Comparison of ENCODE assay signal across 22 cellular contexts in the genomic region with DNA sequence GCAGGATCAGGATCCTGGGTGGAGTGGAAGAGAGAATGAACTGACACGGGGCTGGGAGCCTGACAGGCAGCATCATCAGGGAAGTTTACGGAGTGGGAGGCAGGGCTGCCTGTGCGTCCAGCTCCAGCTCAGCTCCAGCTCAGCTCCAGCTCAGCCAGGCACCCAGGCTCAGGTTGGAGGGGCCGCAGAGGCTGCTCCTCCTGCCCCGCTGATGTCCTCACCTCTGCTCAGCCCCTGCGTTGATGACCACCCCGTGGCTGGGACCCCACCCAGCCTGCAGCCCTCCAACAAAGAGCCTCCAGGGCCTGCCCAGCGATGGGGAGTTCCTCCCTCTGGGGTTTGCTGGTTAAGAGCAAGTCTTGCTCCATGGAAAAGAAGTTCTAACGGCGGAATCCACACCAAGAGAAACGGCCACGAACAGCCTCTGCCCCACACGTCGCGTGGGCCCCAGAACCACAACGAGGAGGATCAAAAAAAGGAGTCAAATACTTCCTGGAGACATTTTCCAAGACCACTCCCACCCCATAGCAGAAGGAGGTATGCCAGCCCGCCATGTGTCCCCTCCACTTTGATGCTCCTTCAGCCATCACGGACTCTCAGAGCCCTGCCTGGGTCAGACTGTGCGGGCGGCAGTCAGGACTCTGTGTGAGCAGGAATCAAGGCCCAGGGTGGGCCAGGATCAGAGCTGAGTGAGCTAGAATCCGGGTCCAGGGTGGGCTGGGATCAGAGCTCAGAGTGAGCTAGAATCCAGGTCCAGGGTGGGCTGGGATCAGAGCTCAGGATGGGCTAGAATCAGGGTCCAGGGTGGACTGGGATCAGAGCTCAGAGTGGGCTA. TPM values are rescaled to one million over a fixed set of nuclear protein-coding genes. Genes with fewer than 3 reads are reported as not detected.
DNase-seq lines count a peak whose midpoint lies in the region; ATAC-seq, FAIRE-seq and TF ChIP-seq lines count a peak whose summit lies in the region.
"Had no signal": no experiment of that assay in that cellular context is flagged by ENCODE, and none has a peak within 500 bp of the region (broad histone marks: within the 10 kb centered on the region; RNA-seq: fewer than 3 reads in every experiment).

No MANE protein-coding gene starts in this region.

- H3K4me3 Mint-ChIP-seq in WTC11 = no peak overlapping the region
- H3K4me3 Mint-ChIP-seq in stimulated activated effector memory CD8-positive, alpha-beta T cell treated with anti-CD3 and anti-CD28 coated beads, Interleukin-12 subunit alpha, Interleukin-12 subunit beta, amount 100 ng/mL, for 72 hours = no peak overlapping the region
- H3K4me3 Mint-ChIP-seq: CD4-positive, CD25-positive, alpha-beta regulatory T cell had no signal

- CTCF ChIA-PET in WTC11 (lab: Charles Lee) = interaction anchor here (0.6 to 1.3 kb wide), 6 partner anchors 52 to 484 kb away, joined by 3 to 4 read pairs (median 4); no protein-coding TSS in a partner anchor

- H3K9me3 ChIP-seq in kidney (ENCODE audit: control insufficient read depth in 1 of 2, low read length in 2 of 2) = no peaks in the 10 kb centered on the region
- H3K9me3 ChIP-seq: HAP-1, SJSA1 had no signal

- no peak overlapping the region for H3K27ac ChIP-seq in kidney (ENCODE audit: low read depth in 2 of 2, low read length in 2 of 2)
- H3K27ac ChIP-seq: GM23248, SJSA1 had no signal

- no peak for ATAC-seq in Right ventricle myocardium inferior
- ATAC-seq in WTC11 = no peak
- no peak for ATAC-seq in stimulated activated effector memory CD8-positive, alpha-beta T cell treated with anti-CD3 and anti-CD28 coated beads, Interleukin-12 subunit alpha, Interleukin-12 subunit beta, amount 100 ng/mL, for 72 hours
- no peak for ATAC-seq in HG03045 (IDR thresholded peaks at IDR 0.05; ENCODE audit: unreplicated experiment)
- ATAC-seq: GM12878, Panc1 had no signal

- H3K4me1 Mint-ChIP-seq in WTC11 = peaks cover 3% of the 10 kb centered on the region; the same call in 1 of the 2 replicates
- peaks cover 6% of the 10 kb centered on the region for H3K4me1 Mint-ChIP-seq in stimulated activated effector memory CD8-positive, alpha-beta T cell treated with anti-CD3 and anti-CD28 coated beads, Interleukin-12 subunit alpha, Interleukin-12 subunit beta, amount 100 ng/mL, for 72 hours

- DNase-seq in Right ventricle myocardium inferior (ENCODE audit: missing footprints) = peak; percentile 65
- no peak for DNase-seq in cardiac septum (ENCODE audit: low spot score)
- no peak for DNase-seq in WTC11 (ENCODE audit: low spot score)
- DNase-seq in kidney = peak; percentile 73
- peak; percentile 48 for DNase-seq in posterior vena cava (ENCODE audit: low spot score)
- DNase-seq in effector CD8-positive, alpha-beta T cell (lab: John Stamatoyannopoulos, UW) = no peak
- DNase-seq in stimulated activated effector memory CD8-positive, alpha-beta T cell treated with anti-CD3 and anti-CD28 coated beads, Interleukin-12 subunit alpha, Interleukin-12 subunit beta, amount 100 ng/mL, for 72 hours (ENCODE audit: low spot score in 2 of 2) = no peak
- DNase-seq: CD4-positive, CD25-positive, alpha-beta regulatory T cell; GM23248; KG1; NCI-H1105; NCI-H146; NCI-H2029 treated with DMSO at 0.1 percent for 48 hours; NCI-H226; NCI-H774 had no signal

- FAIRE-seq in kidney (lab: Jason Lieb, UNC) = no peak
- FAIRE-seq: GM12878 had no signal

- POLR2A ChIA-PET in WTC11 (lab: Charles Lee) = no interaction called here

- H3K27ac Mint-ChIP-seq in WTC11 = peak overlapping the region; percentile 41; the same call in 1 of the 2 replicates
- no peak overlapping the region for H3K27ac Mint-ChIP-seq in stimulated activated effector memory CD8-positive, alpha-beta T cell treated with anti-CD3 and anti-CD28 coated beads, Interleukin-12 subunit alpha, Interleukin-12 subunit beta, amount 100 ng/mL, for 72 hours
- H3K27ac Mint-ChIP-seq: CD4-positive, CD25-positive, alpha-beta regulatory T cell had no signal

- H3K4me3 ChIP-seq in kidney (ENCODE audit: low read length in 2 of 2) = no peak overlapping the region
- H3K4me3 ChIP-seq: GM12878, GM23248, HAP-1, SJSA1 had no signal

- H3K27me3 Mint-ChIP-seq in WTC11 (ENCODE audit: low read depth) = no peaks in the 10 kb centered on the region
- H3K27me3 Mint-ChIP-seq: CD4-positive, CD25-positive, alpha-beta regulatory T cell had no signal

- no peak for TF ChIP-seq CTCF in WTC11 (IDR thresholded peaks at IDR 0.05)
- no peak for TF ChIP-seq CTCF in kidney (IDR thresholded peaks at IDR 0.05; ENCODE audit: borderline replicate concordance, extremely low read depth, insufficient read depth)

- peak overlapping the region in 1 of 2 donors; percentile 7 for H3K9ac ChIP-seq in kidney (ENCODE audit: low read length in 2 of 2)
- H3K9ac ChIP-seq: GM23248 had no signal

- intact Hi-C loops in Right ventricle myocardium inferior (cut with DNase I) (loop anchor here (5.0 kb wide), 2 partner anchors 80 to 485 kb away; no protein-coding TSS in a partner anchor), cardiac septum (cut with DNase I) (loop anchor here (5.0 kb wide), 1 partner anchor 485 kb away; no protein-coding TSS in a partner anchor), kidney (cut with DNase I) (loop anchor here (5.0 kb wide), 1 partner anchor 425 kb away; the partner anchor contains the start of gene KIF26A), posterior vena cava (cut with DNase I) (loop anchor here (5.0 to 10.0 kb wide), 2 partner anchors 425 to 467 kb away; partner anchors contain the start of gene KIF26A (in 1 of the 2))

- H3K36me3 Mint-ChIP-seq in WTC11 = no peaks in the 10 kb centered on the region
- H3K36me3 Mint-ChIP-seq in stimulated activated effector memory CD8-positive, alpha-beta T cell treated with anti-CD3 and anti-CD28 coated beads, Interleukin-12 subunit alpha, Interleukin-12 subunit beta, amount 100 ng/mL, for 72 hours = no peaks in the 10 kb centered on the region
- H3K36me3 Mint-ChIP-seq: CD4-positive, CD25-positive, alpha-beta regulatory T cell had no signal

- no peaks in the 10 kb centered on the region for H3K36me3 ChIP-seq in kidney (ENCODE audit: control insufficient read depth in 1 of 2, insufficient read depth in 2 of 2, low read length in 2 of 2)
- H3K36me3 ChIP-seq: HAP-1, SJSA1 had no signal

- peaks cover 8 to 15% of the 10 kb centered on the region in 2 donors for H3K4me1 ChIP-seq in kidney (ENCODE audit: control insufficient read depth in 1 of 2, insufficient read depth in 1 of 2, low read depth in 1 of 2, low read length in 2 of 2)
- H3K4me1 ChIP-seq: HAP-1, SJSA1 had no signal

- no peaks in the 10 kb centered on the region for H3K9me3 Mint-ChIP-seq in WTC11
- no peaks in the 10 kb centered on the region for H3K9me3 Mint-ChIP-seq in stimulated activated effector memory CD8-positive, alpha-beta T cell treated with anti-CD3 and anti-CD28 coated beads, Interleukin-12 subunit alpha, Interleukin-12 subunit beta, amount 100 ng/mL, for 72 hours
- H3K9me3 Mint-ChIP-seq: CD4-positive, CD25-positive, alpha-beta regulatory T cell had no signal

TF ChIP-seq in WTC11, 78 proteins besides CTCF, POLR2A, EP300 and RAD21 (continues in another document):
- no peak for TF ChIP-seq SMAD4 (CRISPR knock-in tag; IDR thresholded peaks at IDR 0.05)
- no peak for TF ChIP-seq SMAD3 (CRISPR knock-in tag; IDR thresholded peaks at IDR 0.05; ENCODE audit: borderline replicate concordance)
- no peak for TF ChIP-seq ZNF232 (CRISPR knock-in tag; IDR thresholded peaks at IDR 0.05)
- TF ChIP-seq, protein P1, sequence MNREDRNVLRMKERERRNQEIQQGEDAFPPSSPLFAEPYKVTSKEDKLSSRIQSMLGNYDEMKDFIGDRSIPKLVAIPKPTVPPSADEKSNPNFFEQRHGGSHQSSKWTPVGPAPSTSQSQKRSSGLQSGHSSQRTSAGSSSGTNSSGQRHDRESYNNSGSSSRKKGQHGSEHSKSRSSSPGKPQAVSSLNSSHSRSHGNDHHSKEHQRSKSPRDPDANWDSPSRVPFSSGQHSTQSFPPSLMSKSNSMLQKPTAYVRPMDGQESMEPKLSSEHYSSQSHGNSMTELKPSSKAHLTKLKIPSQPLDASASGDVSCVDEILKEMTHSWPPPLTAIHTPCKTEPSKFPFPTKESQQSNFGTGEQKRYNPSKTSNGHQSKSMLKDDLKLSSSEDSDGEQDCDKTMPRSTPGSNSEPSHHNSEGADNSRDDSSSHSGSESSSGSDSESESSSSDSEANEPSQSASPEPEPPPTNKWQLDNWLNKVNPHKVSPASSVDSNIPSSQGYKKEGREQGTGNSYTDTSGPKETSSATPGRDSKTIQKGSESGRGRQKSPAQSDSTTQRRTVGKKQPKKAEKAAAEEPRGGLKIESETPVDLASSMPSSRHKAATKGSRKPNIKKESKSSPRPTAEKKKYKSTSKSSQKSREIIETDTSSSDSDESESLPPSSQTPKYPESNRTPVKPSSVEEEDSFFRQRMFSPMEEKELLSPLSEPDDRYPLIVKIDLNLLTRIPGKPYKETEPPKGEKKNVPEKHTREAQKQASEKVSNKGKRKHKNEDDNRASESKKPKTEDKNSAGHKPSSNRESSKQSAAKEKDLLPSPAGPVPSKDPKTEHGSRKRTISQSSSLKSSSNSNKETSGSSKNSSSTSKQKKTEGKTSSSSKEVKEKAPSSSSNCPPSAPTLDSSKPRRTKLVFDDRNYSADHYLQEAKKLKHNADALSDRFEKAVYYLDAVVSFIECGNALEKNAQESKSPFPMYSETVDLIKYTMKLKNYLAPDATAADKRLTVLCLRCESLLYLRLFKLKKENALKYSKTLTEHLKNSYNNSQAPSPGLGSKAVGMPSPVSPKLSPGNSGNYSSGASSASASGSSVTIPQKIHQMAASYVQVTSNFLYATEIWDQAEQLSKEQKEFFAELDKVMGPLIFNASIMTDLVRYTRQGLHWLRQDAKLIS (CRISPR knock-in tag; IDR thresholded peaks at IDR 0.05; ENCODE audit: borderline replicate concordance) = no peak
- TF ChIP-seq USF1 (CRISPR knock-in tag; IDR thresholded peaks at IDR 0.05) = no peak
- TF ChIP-seq ETV6 (CRISPR knock-in tag; IDR thresholded peaks at IDR 0.05) = no peak
- no peak for TF ChIP-seq MXD4 (CRISPR knock-in tag; IDR thresholded peaks at IDR 0.05; ENCODE audit: borderline replicate concordance)
- no peak for TF ChIP-seq HMGA2 (CRISPR knock-in tag; IDR thresholded peaks at IDR 0.05)

RNA-seq across cellular contexts. Expression of gene C14orf180, which starts 17.7 kb away (rescaled TPM):
- total RNA-seq in Right ventricle myocardium inferior = 40.0 TPM
- total RNA-seq in cardiac septum = 67.8 TPM
- total RNA-seq in WTC11 (2021) = not detected in 3 replicates
- total RNA-seq in kidney = 2.1 TPM
- 3.1 TPM for polyA plus RNA-seq in kidney (ENCODE audit: insufficient read depth, low read depth, low replicate concordance)
- total RNA-seq in posterior vena cava = 1 to 10 TPM; 1.4 to 5.9 TPM
- total RNA-seq: A172; CD4-positive, CD25-positive, alpha-beta regulatory T cell; GM12878; GM23248; HT1080; SJSA1 had no signal
- polyA plus RNA-seq: CD4-positive, CD25-positive, alpha-beta regulatory T cell; GM12878; GM23248 had no signal

RNA-seq across cellular contexts. Expression of gene TMEM179, which starts 42.7 kb away (rescaled TPM):
- total RNA-seq in Right ventricle myocardium inferior = not detected
- 0.89 TPM for total RNA-seq in cardiac septum
- 2.4 to 3.9 TPM (median 3.6 TPM) in 3 replicates for total RNA-seq in WTC11 (2021)
- total RNA-seq in kidney = 0.50 TPM
- 0.67 TPM for polyA plus RNA-seq in kidney (ENCODE audit: insufficient read depth, low read depth, low replicate concordance)
- total RNA-seq in posterior vena cava = under 1 TPM in 1 of 2 donors, not detected in 1; 0.38 TPM
- total RNA-seq: A172; CD4-positive, CD25-positive, alpha-beta regulatory T cell; GM12878; GM23248; SJSA1 had no signal
- polyA plus RNA-seq: CD4-positive, CD25-positive, alpha-beta regulatory T cell; GM12878; GM23248 had no signal

Comparison
In these comparisons a context has a peak if more than half of its experiments do, and no peak if none do; other contexts are left out.
1. DNase-seq: peak in Right ventricle myocardium inferior (single experiment), kidney (single experiment) and posterior vena cava (single experiment); none in cardiac septum (single experiment), WTC11 (single experiment), effector CD8-positive, alpha-beta T cell (single experiment) and stimulated activated effector memory CD8-positive, alpha-beta T cell treated with anti-CD3 and anti-CD28 coated beads, Interleukin-12 subunit alpha, Interleukin-12 subunit beta, amount 100 ng/mL, for 72 hours (0 of 2).